26 cellular contexts compared by ENCODE assay signal in the genomic region with DNA sequence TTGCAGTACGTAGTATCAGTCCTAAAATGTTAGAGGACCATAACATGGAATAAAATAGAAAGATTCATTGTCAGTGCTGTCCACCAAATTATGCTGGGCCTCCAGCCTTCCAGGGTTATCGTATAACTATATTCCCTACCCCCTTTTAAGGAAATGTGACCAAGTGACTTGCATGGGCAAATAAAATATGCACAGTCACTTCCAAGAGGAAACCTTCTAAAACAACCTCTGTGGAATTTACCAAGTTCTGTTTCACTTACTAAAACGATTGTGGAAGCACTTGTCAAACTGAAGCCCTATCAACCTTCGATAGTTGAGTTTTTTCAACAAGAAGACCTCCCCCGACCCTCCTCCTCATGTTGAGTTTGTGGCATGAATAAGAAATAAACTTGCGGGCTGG.
DNase-seq lines count a peak whose midpoint lies in the region; ATAC-seq, FAIRE-seq and TF ChIP-seq lines count a peak whose summit lies in the region.
"Had no signal": no experiment of that assay in that cellular context is flagged by ENCODE, and none has a peak within 500 bp of the region (broad histone marks: within the 10 kb centered on the region; RNA-seq: fewer than 3 reads in every experiment).

No MANE protein-coding gene starts in this region.

- TF ChIP-seq EP300 in A549 (IDR thresholded peaks at IDR 0.05) = no peak

- no peak for FAIRE-seq in A549 (lab: Jason Lieb, UNC)
- FAIRE-seq: A204.1, GM12878, GM12892, GM18507 had no signal

- ATAC-seq in A549 = no peak
- ATAC-seq: GM12878 had no signal

- 24% methylated on average over 6 of the region's 6 CpGs for WGBS in A549 (ENCODE audit: missing lambda C conversion rate)

- no peak overlapping the region for H3K4me2 ChIP-seq in A549
- H3K4me2 ChIP-seq: BLaER1 had no signal

- no peak overlapping the region for H3K4me3 ChIP-seq in A549
- no peak overlapping the region for H3K4me3 ChIP-seq in A673 (ENCODE audit: low read depth, low read length, poor library complexity, severe bottlenecking)
- H3K4me3 ChIP-seq: BLaER1, GM12878 had no signal

- no peak for TF ChIP-seq RAD21 in A549 (conservative IDR thresholded peaks at IDR 0.05 in 1 of 2, IDR thresholded peaks at IDR 0.05 in 1 of 2)

- CTCF ChIA-PET in A549 (lab: Yijun Ruan, JAX) (no interaction called here), A673 (lab: Charles Lee) (interaction anchor here (1.0 kb wide), 1 partner anchor 389 kb away, joined by 8 read pairs; no protein-coding TSS in a partner anchor)

- TF ChIP-seq CTCF in A549 (IDR thresholded peaks at IDR 0.05) (no peak), A673 (conservative IDR thresholded peaks at IDR 0.05; ENCODE audit: low read depth, low read length) (no peak)

- H3K4me1 ChIP-seq in A549 = no peaks in the 10 kb centered on the region
- peaks cover 4% of the 10 kb centered on the region for H3K4me1 ChIP-seq in A673 (ENCODE audit: insufficient read depth, low read length, poor library complexity, severe bottlenecking)
- H3K4me1 ChIP-seq: BE2C had no signal

- TSS peak; percentile 66 for BruUV-seq in A673 (replicated peaks; lab: Mats Ljungman, UMichigan)

- no peaks in the 10 kb centered on the region for H3K36me3 ChIP-seq in A673 (ENCODE audit: insufficient read depth, low read length, poor library complexity, severe bottlenecking)
- H3K36me3 ChIP-seq: BE2C, BLaER1 had no signal

- no peak overlapping the region for H3K27ac ChIP-seq in A549
- peak overlapping the region; percentile 52 for H3K27ac ChIP-seq in A673 (ENCODE audit: low read depth, low read length, poor library complexity, severe bottlenecking)
- no peak overlapping the region for H3K27ac ChIP-seq in caudate nucleus (ENCODE audit: low read depth, low read length)
- H3K27ac ChIP-seq: BLaER1 had no signal

- TF ChIP-seq POLR2A in A549 (IDR thresholded peaks at IDR 0.05; ENCODE audit: low read length) = no peak

- H3K9me3 ChIP-seq in A549 (no peaks in the 10 kb centered on the region), A673 (ENCODE audit: low read depth, low read length, poor library complexity, severe bottlenecking) (no peaks in the 10 kb centered on the region)
- H3K9me3 ChIP-seq: BE2C, BLaER1 had no signal

- POLR2A ChIA-PET in A549 (lab: Yijun Ruan, JAX) = no interaction called here
- POLR2A ChIA-PET in A673 (lab: Charles Lee; ENCODE audit: low non-redundant PET) = no interaction called here

- intact Hi-C loops in A673 (cut with micrococcal nuclease; ENCODE audit: unreplicated experiment) = no loop called here

- H3K27me3 ChIP-seq in A673 (replicated peaks; ENCODE audit: insufficient read depth, low read depth, low read length, poor library complexity) = no peaks in the 10 kb centered on the region
- H3K27me3 ChIP-seq: BE2C, BLaER1 had no signal

- DNase-seq in A549 (ENCODE audit: low read depth in 1 of 2, low spot score in 1 of 2) = no peak
- peak; percentile 23 for DNase-seq in A673 (ENCODE audit: low spot score)
- peak; percentile 5 for DNase-seq in kidney tubule cell (ENCODE audit: low spot score)
- no peak for DNase-seq in SW480 (ENCODE audit: low spot score)
- DNase-seq in caudate nucleus (lab: John Stamatoyannopoulos, UW) = no peak
- DNase-seq in NCI-H1417 treated with DMSO at 0.1 percent for 48 hours (lab: John Stamatoyannopoulos, UW) = no peak
- DNase-seq: 8988T; ACHN; BE2C; C1 segment of cervical spinal cord; CD4-positive, alpha-beta memory T cell; CD4-positive, CD25-positive, alpha-beta regulatory T cell; CD8-positive, alpha-beta memory T cell; COR-L47; DMS 273 treated with DMSO at 0.1 percent for 48 hours; DMS153; DMS53; DMS79; DND-41; EL; GDM1 had no signal

TF ChIP-seq in A549, 52 proteins besides CTCF, POLR2A, EP300 and RAD21:
- TF ChIP-seq BHLHE40 (IDR thresholded peaks at IDR 0.05; ENCODE audit: low read depth, low read length) (no peak), NFE2L2 (conservative IDR thresholded peaks at IDR 0.05; ENCODE audit: low read length) (peak; percentile 56)
TF ChIP-seq in A549: peak in this region for 1.

Comparison
In these comparisons a context has a peak if more than half of its experiments do, and no peak if none do; other contexts are left out.
1. DNase-seq: peak in A673 (single experiment) and kidney tubule cell (single experiment); none in A549 (0 of 2), SW480 (single experiment), caudate nucleus (0 of 61) and NCI-H1417 treated with DMSO at 0.1 percent for 48 hours (single experiment).